Comparison of ENCODE assay signal across 32 cellular contexts in the genomic region with DNA sequence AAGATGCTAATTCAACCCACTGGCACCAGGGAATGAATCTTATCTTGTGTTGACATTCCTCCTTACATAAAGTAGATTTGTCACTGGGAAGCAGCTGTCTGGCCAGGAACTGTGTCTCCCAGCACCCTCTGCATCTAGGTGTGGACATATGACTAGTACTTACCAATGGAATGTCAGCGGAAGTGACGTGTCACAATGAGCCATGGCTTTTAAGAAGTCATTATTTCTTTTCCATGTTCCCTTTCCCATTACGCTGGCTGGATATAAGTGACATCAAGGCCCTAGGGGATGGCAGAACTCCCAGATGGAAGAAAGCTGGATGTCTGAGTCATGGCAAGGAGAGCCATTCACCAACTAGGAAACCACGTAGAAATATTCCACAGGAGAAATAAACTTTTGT.
"Had no signal": no experiment of that assay in that cellular context is flagged by ENCODE, and none has a peak within 500 bp of the region (broad histone marks: within the 10 kb centered on the region; RNA-seq: fewer than 3 reads in every experiment).

No MANE protein-coding gene starts in this region.

- H3K4me3 ChIP-seq: adrenal gland, gastroesophageal sphincter, hepatocyte, sigmoid colon, thoracic aorta, uterus had no signal

- DNase-seq: activated CD4-positive, alpha-beta T cell treated with anti-CD3 and anti-CD28 coated beads for 4 hours; activated CD4-positive, alpha-beta T cell treated with anti-CD3 and anti-CD28 coated beads, Interleukin-2, amount 50 U/mL, for 4 hours; activated CD8-positive, alpha-beta memory T cell treated with anti-CD3 and anti-CD28 coated beads for 24 hours; activated CD8-positive, alpha-beta memory T cell treated with anti-CD3 and anti-CD28 coated beads, Interleukin-2, amount 50 U/mL, for 4 hours; activated effector memory CD4-positive, alpha-beta T cell treated with anti-CD3 and anti-CD28 coated beads, Interleukin-2, amount 50 U/mL, for 16 hours; activated naive CD4-positive, alpha-beta T cell treated with anti-CD3 and anti-CD28 coated beads for 36 hours; activated naive CD8-positive, alpha-beta T cell treated with anti-CD3 and anti-CD28 coated beads for 36 hours; activated T-cell treated with anti-CD3 and anti-CD28 coated beads, Interleukin-2, amount 50 U/mL, for 1 hour; adrenal gland; aorta; brain microvascular endothelial cell; central memory CD4-positive, alpha-beta T cell; endodermal cell; kidney; left colon; mammary epithelial cell; sigmoid colon; small intestine; stimulated activated CD4-positive, alpha-beta T cell treated with anti-CD3 and anti-CD28 coated beads, Interleukin-4, amount 100 ng/mL, for 24 hours; trophoblast cell; uterus had no signal

- H3K36me3 Mint-ChIP-seq: activated naive CD8-positive, alpha-beta T cell treated with anti-CD3 and anti-CD28 coated beads for 36 hours; stimulated activated effector memory CD8-positive, alpha-beta T cell treated with anti-CD3 and anti-CD28 coated beads, Interleukin-12 subunit alpha, Interleukin-12 subunit beta, amount 100 ng/mL, for 72 hours had no signal

- ATAC-seq: esophagus mucosa; gastroesophageal sphincter; left colon; stimulated activated effector memory CD8-positive, alpha-beta T cell treated with anti-CD3 and anti-CD28 coated beads, Interleukin-12 subunit alpha, Interleukin-12 subunit beta, amount 100 ng/mL, for 72 hours had no signal

- H3K27ac ChIP-seq: adrenal gland, brain microvascular endothelial cell, gastroesophageal sphincter, hepatocyte, neutrophil, sigmoid colon, thoracic aorta, uterus, VCaP had no signal

- H3K4me1 Mint-ChIP-seq: activated naive CD8-positive, alpha-beta T cell treated with anti-CD3 and anti-CD28 coated beads for 36 hours; stimulated activated effector memory CD8-positive, alpha-beta T cell treated with anti-CD3 and anti-CD28 coated beads, Interleukin-12 subunit alpha, Interleukin-12 subunit beta, amount 100 ng/mL, for 72 hours had no signal

- H3K4me1 ChIP-seq: adrenal gland, gastroesophageal sphincter, sigmoid colon, uterus had no signal

- H3K9me3 ChIP-seq: adrenal gland, gastroesophageal sphincter, neutrophil, sigmoid colon, thoracic aorta, uterus had no signal

- H3K4me2 ChIP-seq: hepatocyte had no signal

- H3K27me3 ChIP-seq: adrenal gland, brain microvascular endothelial cell, gastroesophageal sphincter, hepatocyte, neutrophil, sigmoid colon, uterus had no signal

- H3K79me2 ChIP-seq: hepatocyte had no signal

- H3K9me3 Mint-ChIP-seq: activated naive CD4-positive, alpha-beta T cell treated with anti-CD3 and anti-CD28 coated beads for 36 hours; activated naive CD8-positive, alpha-beta T cell treated with anti-CD3 and anti-CD28 coated beads for 36 hours; activated T-helper 1 cell treated with anti-CD3 and anti-CD28 coated beads, Interleukin-12 subunit alpha, Interleukin-12 subunit beta, Interleukin-2, Interleukin-4 antibody, amounts not matched to agents 30 ng/mL and 10 ng/mL and 1 ng/mL, durations not matched to agents 14 hours and 24 hours and 36 hours; endodermal cell; stimulated activated effector memory CD8-positive, alpha-beta T cell treated with anti-CD3 and anti-CD28 coated beads, Interleukin-12 subunit alpha, Interleukin-12 subunit beta, amount 100 ng/mL, for 72 hours; stimulated activated naive CD8-positive, alpha-beta T cell treated with anti-CD3 and anti-CD28 coated beads, Interleukin-15, Interleukin-2, amounts not matched to agents 100 ng/mL and 50 ng/mL, for 24 hours had no signal

- FAIRE-seq: kidney, small intestine, TTC549 had no signal

- H3K4me3 Mint-ChIP-seq: activated naive CD4-positive, alpha-beta T cell treated with anti-CD3 and anti-CD28 coated beads for 36 hours; activated naive CD8-positive, alpha-beta T cell treated with anti-CD3 and anti-CD28 coated beads for 36 hours; activated T-helper 1 cell treated with anti-CD3 and anti-CD28 coated beads, Interleukin-12 subunit alpha, Interleukin-12 subunit beta, Interleukin-2, Interleukin-4 antibody, amounts not matched to agents 30 ng/mL and 10 ng/mL and 1 ng/mL, durations not matched to agents 14 hours and 24 hours and 36 hours; endodermal cell; nephron; stimulated activated effector memory CD8-positive, alpha-beta T cell treated with anti-CD3 and anti-CD28 coated beads, Interleukin-12 subunit alpha, Interleukin-12 subunit beta, amount 100 ng/mL, for 72 hours; stimulated activated naive CD8-positive, alpha-beta T cell treated with anti-CD3 and anti-CD28 coated beads, Interleukin-15, Interleukin-2, amounts not matched to agents 100 ng/mL and 50 ng/mL, for 24 hours had no signal

- H2AFZ ChIP-seq: hepatocyte had no signal

- H3K36me3 ChIP-seq: adrenal gland, brain microvascular endothelial cell, gastroesophageal sphincter, neutrophil, sigmoid colon, thoracic aorta, uterus had no signal

- H3K27ac Mint-ChIP-seq: activated naive CD4-positive, alpha-beta T cell treated with anti-CD3 and anti-CD28 coated beads for 36 hours; activated naive CD8-positive, alpha-beta T cell treated with anti-CD3 and anti-CD28 coated beads for 36 hours; activated T-helper 1 cell treated with anti-CD3 and anti-CD28 coated beads, Interleukin-12 subunit alpha, Interleukin-12 subunit beta, Interleukin-2, Interleukin-4 antibody, amounts not matched to agents 30 ng/mL and 10 ng/mL and 1 ng/mL, durations not matched to agents 14 hours and 24 hours and 36 hours; endodermal cell; nephron; stimulated activated effector memory CD8-positive, alpha-beta T cell treated with anti-CD3 and anti-CD28 coated beads, Interleukin-12 subunit alpha, Interleukin-12 subunit beta, amount 100 ng/mL, for 72 hours; stimulated activated naive CD8-positive, alpha-beta T cell treated with anti-CD3 and anti-CD28 coated beads, Interleukin-15, Interleukin-2, amounts not matched to agents 100 ng/mL and 50 ng/mL, for 24 hours had no signal
